Comparison of ENCODE assay signal across 1 cellular context in genomic region chr6:44472250-44472945, GRCh38.
TF ChIP-seq lines count a peak whose summit lies in the region.

No MANE protein-coding gene starts in this region.

TF ChIP-seq in K562, 482 proteins besides CTCF, POLR2A, EP300 and RAD21 (continued from another document):
- peak; percentile 8; the same call in 1 of the 2 replicates for TF ChIP-seq USF1 (CRISPR knock-in tag; IDR thresholded peaks at IDR 0.05)
- TF ChIP-seq POLR2AphosphoS5 (IDR thresholded peaks at IDR 0.05; ENCODE audit: control insufficient read depth, insufficient read depth, low read depth, low read length), result peak; percentile 63; the same call in 1 of the 2 replicates
- 0 out of 2 replicates have a peak, but pooled peaks have one; percentile 6 for TF ChIP-seq ZKSCAN8 (CRISPR knock-in tag; IDR thresholded peaks at IDR 0.05)
- TF ChIP-seq SAFB2 (IDR thresholded peaks at IDR 0.05; ENCODE audit: borderline replicate concordance, low read depth, low read length, severe bottlenecking), result no peak
- no peak for TF ChIP-seq NBN (IDR thresholded peaks at IDR 0.05; ENCODE audit: low read depth)
- TF ChIP-seq CHD4 (IDR thresholded peaks at IDR 0.05; ENCODE audit: insufficient read depth, insufficient replicate concordance, low read depth, low read length, poor library complexity, severe bottlenecking), result no peak
- TF ChIP-seq ZBTB7A (IDR thresholded peaks at IDR 0.05; ENCODE audit: borderline replicate concordance, control insufficient read depth, low read depth, low read length), result peak; percentile 16; the same call in 1 of the 2 replicates
- TF ChIP-seq GTF2B (IDR thresholded peaks at IDR 0.05; ENCODE audit: extremely low read depth, insufficient read length), result no peak
- TF ChIP-seq CBFA2T2 (conservative IDR thresholded peaks at IDR 0.05), result peak; percentile 59; the same call in 1 of the 2 replicates
- TF ChIP-seq, protein P1, sequence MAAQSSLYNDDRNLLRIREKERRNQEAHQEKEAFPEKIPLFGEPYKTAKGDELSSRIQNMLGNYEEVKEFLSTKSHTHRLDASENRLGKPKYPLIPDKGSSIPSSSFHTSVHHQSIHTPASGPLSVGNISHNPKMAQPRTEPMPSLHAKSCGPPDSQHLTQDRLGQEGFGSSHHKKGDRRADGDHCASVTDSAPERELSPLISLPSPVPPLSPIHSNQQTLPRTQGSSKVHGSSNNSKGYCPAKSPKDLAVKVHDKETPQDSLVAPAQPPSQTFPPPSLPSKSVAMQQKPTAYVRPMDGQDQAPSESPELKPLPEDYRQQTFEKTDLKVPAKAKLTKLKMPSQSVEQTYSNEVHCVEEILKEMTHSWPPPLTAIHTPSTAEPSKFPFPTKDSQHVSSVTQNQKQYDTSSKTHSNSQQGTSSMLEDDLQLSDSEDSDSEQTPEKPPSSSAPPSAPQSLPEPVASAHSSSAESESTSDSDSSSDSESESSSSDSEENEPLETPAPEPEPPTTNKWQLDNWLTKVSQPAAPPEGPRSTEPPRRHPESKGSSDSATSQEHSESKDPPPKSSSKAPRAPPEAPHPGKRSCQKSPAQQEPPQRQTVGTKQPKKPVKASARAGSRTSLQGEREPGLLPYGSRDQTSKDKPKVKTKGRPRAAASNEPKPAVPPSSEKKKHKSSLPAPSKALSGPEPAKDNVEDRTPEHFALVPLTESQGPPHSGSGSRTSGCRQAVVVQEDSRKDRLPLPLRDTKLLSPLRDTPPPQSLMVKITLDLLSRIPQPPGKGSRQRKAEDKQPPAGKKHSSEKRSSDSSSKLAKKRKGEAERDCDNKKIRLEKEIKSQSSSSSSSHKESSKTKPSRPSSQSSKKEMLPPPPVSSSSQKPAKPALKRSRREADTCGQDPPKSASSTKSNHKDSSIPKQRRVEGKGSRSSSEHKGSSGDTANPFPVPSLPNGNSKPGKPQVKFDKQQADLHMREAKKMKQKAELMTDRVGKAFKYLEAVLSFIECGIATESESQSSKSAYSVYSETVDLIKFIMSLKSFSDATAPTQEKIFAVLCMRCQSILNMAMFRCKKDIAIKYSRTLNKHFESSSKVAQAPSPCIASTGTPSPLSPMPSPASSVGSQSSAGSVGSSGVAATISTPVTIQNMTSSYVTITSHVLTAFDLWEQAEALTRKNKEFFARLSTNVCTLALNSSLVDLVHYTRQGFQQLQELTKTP (IDR thresholded peaks at IDR 0.05; ENCODE audit: low read depth in 1 of 2, partially characterized antibody in 2 of 2), result no peak
- TF ChIP-seq BRF1 (IDR thresholded peaks at IDR 0.05; ENCODE audit: borderline replicate concordance, extremely low read depth, insufficient read length), result no peak
- no peak for TF ChIP-seq SRSF3 (IDR thresholded peaks at IDR 0.05; ENCODE audit: insufficient read depth, low read length)
